12 cellular contexts compared by ENCODE assay signal in genomic region chr3:99544819-99545281, GRCh38.
DNase-seq lines count a peak whose midpoint lies in the region; ATAC-seq and TF ChIP-seq lines count a peak whose summit lies in the region.
"Had no signal": no experiment of that assay in that cellular context is flagged by ENCODE, and none has a peak within 500 bp of the region (broad histone marks: within the 10 kb centered on the region; RNA-seq: fewer than 3 reads in every experiment).

No MANE protein-coding gene starts in this region.

- no peak overlapping the region for H3K4me2 ChIP-seq in Karpas-422 (ENCODE audit: low read depth, low read length, poor library complexity, severe bottlenecking)

- intact Hi-C loops in Right ventricle myocardium inferior (cut with DNase I): loop anchor here (10.0 kb wide), 1 partner anchor 140 kb away; no protein-coding TSS in a partner anchor
- intact Hi-C loops in cardiac septum (cut with DNase I): loop anchor here (5.0 kb wide), 1 partner anchor 102 kb away; no protein-coding TSS in a partner anchor
- intact Hi-C loops in esophagus muscularis mucosa (cut with DNase I): no loop called here
- intact Hi-C loops in aorta (cut with DNase I): loop anchor here in 1 of 2 donors (10.0 kb wide), 1 partner anchor 90 kb away; the partner anchor contains the start of gene COL8A1

- H3K9me2 ChIP-seq in Karpas-422 (replicated peaks; ENCODE audit: insufficient read depth, low read length): no peaks in the 10 kb centered on the region

- H3K4me3 ChIP-seq in esophagus muscularis mucosa (no peak overlapping the region), aorta (ENCODE audit: low read length in 2 of 2) (no peak overlapping the region), Karpas-422 (ENCODE audit: low read length) (no peak overlapping the region)

- TF ChIP-seq POLR2A in esophagus muscularis mucosa (IDR thresholded peaks at IDR 0.05; ENCODE audit: low read depth): no peak

- H3K27ac ChIP-seq in esophagus muscularis mucosa (replicated peaks in 1 of 4) (peak overlapping the region in 3 of 4 donors; percentile 21 to 42 (median 38)), aorta (ENCODE audit: low read depth in 1 of 2, low read length in 2 of 2) (no peak overlapping the region), Karpas-422 (ENCODE audit: low read length) (no peak overlapping the region)
- H3K27ac ChIP-seq: parathyroid adenoma had no signal

- WGBS in esophagus muscularis mucosa: 49% methylated on average over 3 of the region's 3 CpGs
- WGBS in aorta, 2 donors: 37 to 44% methylated on average over 3 of the region's 3 CpGs

- H2AFZ ChIP-seq in Karpas-422 (ENCODE audit: low read length): no peak overlapping the region

- no peak for TF ChIP-seq EP300 in esophagus muscularis mucosa (IDR thresholded peaks at IDR 0.05)

- DNase-seq in Right ventricle myocardium inferior (ENCODE audit: missing footprints) (peak; percentile 42), cardiac septum (ENCODE audit: low spot score) (no peak), esophagus muscularis mucosa (ENCODE audit: extremely low spot score) (no peak), left lobe of liver (ENCODE audit: low spot score) (no peak), aorta (peak in 1 of 2 donors; percentile 44), SKM-1 (lab: John Stamatoyannopoulos, UW; ENCODE audit: unreplicated experiment) (no peak), AG08396 (ENCODE audit: low spot score) (no peak), Karpas-422 (no peak)
- DNase-seq: islet precursor cell, KG1, NCI-H524 had no signal

- no peak overlapping the region for H3K9ac ChIP-seq in Karpas-422 (ENCODE audit: low read length)
- H3K9ac ChIP-seq: parathyroid adenoma had no signal

- H3K4me1 ChIP-seq in esophagus muscularis mucosa (peaks cover 10 to 26% (median 15%) of the 10 kb centered on the region in 4 donors), aorta (ENCODE audit: control insufficient read depth in 1 of 2, insufficient read depth in 2 of 2, low read length in 2 of 2) (peaks cover 0 to 3% of the 10 kb centered on the region in 2 donors), Karpas-422 (ENCODE audit: low read length) (no peaks in the 10 kb centered on the region)

- H3K9me3 ChIP-seq in esophagus muscularis mucosa (no peaks in the 10 kb centered on the region), aorta (ENCODE audit: control insufficient read depth, low read length) (no peaks in the 10 kb centered on the region), Karpas-422 (ENCODE audit: low read length) (no peaks in the 10 kb centered on the region)

- H3K36me3 ChIP-seq in esophagus muscularis mucosa: no peaks in the 10 kb centered on the region
- no peaks in the 10 kb centered on the region for H3K36me3 ChIP-seq in aorta (ENCODE audit: control insufficient read depth in 1 of 2, insufficient read depth in 2 of 2, low read length in 1 of 2)
- no peaks in the 10 kb centered on the region for H3K36me3 ChIP-seq in Karpas-422 (ENCODE audit: insufficient read depth, low read length)

- no peaks in the 10 kb centered on the region for H3K79me2 ChIP-seq in Karpas-422 (ENCODE audit: low read length)
- H3K79me2 ChIP-seq: parathyroid adenoma had no signal

- no peaks in the 10 kb centered on the region for H4K20me1 ChIP-seq in Karpas-422 (ENCODE audit: insufficient read depth, low read depth, low read length)

- H3K27me3 ChIP-seq in esophagus muscularis mucosa (no peaks in the 10 kb centered on the region), aorta (ENCODE audit: control insufficient read depth in 1 of 2, insufficient read depth in 2 of 2, low read length in 1 of 2) (no peaks in the 10 kb centered on the region), Karpas-422 (ENCODE audit: low read length) (no peaks in the 10 kb centered on the region)

- no peak for TF ChIP-seq CTCF in esophagus muscularis mucosa (IDR thresholded peaks at IDR 0.05)

- ATAC-seq in Right ventricle myocardium inferior (peak; percentile 35), left lobe of liver (peak; percentile 20), aorta (ENCODE audit: low FRiP score) (peak; percentile 24)

Comparison
In these comparisons a context has a peak if more than half of its experiments do, and no peak if none do; other contexts are left out.
1. H3K27ac ChIP-seq: peak in esophagus muscularis mucosa (3 of 4); none in aorta (0 of 2) and Karpas-422 (single experiment).
2. Peak in every context shown above with its lines, with median percentiles within 50 percentile points of each other: ATAC-seq.